ENCODE assay signal across 8 cellular contexts in genomic region chr11:83156150-83156995, GRCh38. TPM values are rescaled to one million over a fixed set of nuclear protein-coding genes. Genes with fewer than 3 reads are reported as not detected.
DNase-seq lines count a peak whose midpoint lies in the region; ATAC-seq and TF ChIP-seq lines count a peak whose summit lies in the region.

No MANE protein-coding gene starts in this region.

- peak; percentile 17 to 52 for TF ChIP-seq POLR2A in heart left ventricle (IDR thresholded peaks at IDR 0.05)

- no peaks in the 10 kb centered on the region for H3K9me3 ChIP-seq in heart left ventricle
- H3K9me3 ChIP-seq in parathyroid adenoma (ENCODE audit: control insufficient read depth, low read length) = no peaks in the 10 kb centered on the region
- H3K9me3 ChIP-seq in aorta (ENCODE audit: control insufficient read depth, low read length) = no peaks in the 10 kb centered on the region

- ATAC-seq in HG02678 (IDR thresholded peaks at IDR 0.05; ENCODE audit: unreplicated experiment) (peak; percentile 94), heart left ventricle (peak; percentile 95 to 98 (median 96)), aorta (ENCODE audit: low FRiP score) (peak; percentile 97)

- peak overlapping the region; percentile 84 for H3K4me2 ChIP-seq in parathyroid adenoma (ENCODE audit: low read length)

- H3K27me3 ChIP-seq in heart left ventricle = no peaks in the 10 kb centered on the region
- no peaks in the 10 kb centered on the region for H3K27me3 ChIP-seq in parathyroid adenoma (ENCODE audit: control insufficient read depth, insufficient read depth, low read length)
- H3K27me3 ChIP-seq in aorta (ENCODE audit: control insufficient read depth in 1 of 2, insufficient read depth in 2 of 2, low read length in 1 of 2) = no peaks in the 10 kb centered on the region

- intact Hi-C loops in heart left ventricle (cut with DNase I) = loop anchor here (2.0 to 10.0 kb wide), 13 partner anchors 36 to 256 kb away; partner anchors contain the start of genes DDIAS (in 7 of the 10), PRCP (in 7 of the 10), ANKRD42 (in 6 of the 10) and RAB30 (in 6 of the 10)
- intact Hi-C loops in aorta (cut with DNase I) = loop anchor here (2.0 to 5.0 kb wide), 5 partner anchors 36 to 256 kb away; partner anchors contain the start of genes RAB30 (in 2 of the 2), ANKRD42 (in 1 of the 2), DDIAS (in 1 of the 2) and PRCP (in 1 of the 2)

- H3K36me3 ChIP-seq in heart left ventricle (peaks cover 0 to 12% (median 0%) of the 10 kb centered on the region in 9 donors), parathyroid adenoma (ENCODE audit: control insufficient read depth, insufficient read depth, low read length) (no peaks in the 10 kb centered on the region), aorta (ENCODE audit: control insufficient read depth in 1 of 2, insufficient read depth in 2 of 2, low read length in 1 of 2) (no peaks in the 10 kb centered on the region)

- H3K9ac ChIP-seq in parathyroid adenoma = no peak overlapping the region

- peaks cover 2 to 31% (median 19%) of the 10 kb centered on the region in 12 donors for H3K4me1 ChIP-seq in heart left ventricle
- H3K4me1 ChIP-seq in parathyroid adenoma = peaks cover 6% of the 10 kb centered on the region
- H3K4me1 ChIP-seq in aorta (ENCODE audit: control insufficient read depth in 1 of 2, insufficient read depth in 2 of 2, low read length in 2 of 2) = no peaks in the 10 kb centered on the region

- WGBS in heart left ventricle, 4 donors = 0 to 1% (median 1%) methylated on average over 27 to 35 of the region's 35 CpGs
- WGBS in aorta, 2 donors = 1% methylated on average over 34 to 35 of the region's 35 CpGs

- TF ChIP-seq CTCF in GM12865 (IDR thresholded peaks at IDR 0.05; ENCODE audit: insufficient read depth, low read depth, low read length, missing control alignments) (no peak), heart left ventricle (IDR thresholded peaks at IDR 0.05) (no peak), parathyroid adenoma (IDR thresholded peaks at IDR 0.05) (no peak)

- H3K79me2 ChIP-seq in parathyroid adenoma = peaks cover 8% of the 10 kb centered on the region

- H3K27ac ChIP-seq in heart left ventricle (peak overlapping the region; percentile 71 to 99 (median 91)), parathyroid adenoma (peak overlapping the region; percentile 90), aorta (ENCODE audit: low read depth in 1 of 2, low read length in 2 of 2) (peak overlapping the region; percentile 30 to 83)

- peak overlapping the region; percentile 91 for H2AFZ ChIP-seq in parathyroid adenoma

- H3K4me3 ChIP-seq in GM12865 (ENCODE audit: low read depth, low read length) (peak overlapping the region; percentile 63), heart left ventricle (peak overlapping the region; percentile 43 to 92 (median 70)), parathyroid adenoma (ENCODE audit: low read depth, low read length) (peak overlapping the region; percentile 57), aorta (ENCODE audit: low read length in 2 of 2) (peak overlapping the region; percentile 82 to 97)

- DNase-seq in GM12865 (ENCODE audit: low read depth) (peak; percentile 100), NCI-H1105 treated with DMSO at 0.1 percent for 48 hours (lab: John Stamatoyannopoulos, UW) (peak; percentile 100), SKM-1 treated with dmso at 0.1 percent for 144 hours (lab: John Stamatoyannopoulos, UW; ENCODE audit: unreplicated experiment) (peak; percentile 100), amniotic epithelial cell (ENCODE audit: low read depth) (peak; percentile 100), heart left ventricle (peak; percentile 98 to 100 (median 99)), aorta (peak; percentile 99)

RNA-seq across cellular contexts. Expression of gene PCF11, which starts 0.6 kb away (rescaled TPM):
- 10 to 100 TPM; 20.0 to 35.7 (median 27.6) TPM for total RNA-seq in heart left ventricle
- polyA plus RNA-seq in heart left ventricle = 10 to 100 TPM; 15.2 to 17.2 TPM
- 10 to 100 TPM; 65.0 to 82.3 TPM for total RNA-seq in aorta
- 10 to 100 TPM; 14.5 to 56.1 TPM for polyA plus RNA-seq in aorta

RNA-seq across cellular contexts. Expression of gene ANKRD42, which starts 37.1 kb away (rescaled TPM):
- total RNA-seq in heart left ventricle (1 to 10 TPM; 3.7 to 9.1 (median 6.0) TPM), aorta (10 to 100 TPM; 12.9 to 14.7 TPM)
- polyA plus RNA-seq in heart left ventricle (1 to 10 TPM; 2.0 to 6.3 TPM), aorta (1 to 10 TPM; 3.8 to 8.6 TPM)

Comparison
In these comparisons a context has a peak if more than half of its experiments do, and no peak if none do; other contexts are left out.
1. Peak in every context shown above with its lines: DNase-seq, ATAC-seq, H3K4me3 ChIP-seq and H3K27ac ChIP-seq.